Comparison of ENCODE assay signal across 15 cellular contexts in the genomic region with DNA sequence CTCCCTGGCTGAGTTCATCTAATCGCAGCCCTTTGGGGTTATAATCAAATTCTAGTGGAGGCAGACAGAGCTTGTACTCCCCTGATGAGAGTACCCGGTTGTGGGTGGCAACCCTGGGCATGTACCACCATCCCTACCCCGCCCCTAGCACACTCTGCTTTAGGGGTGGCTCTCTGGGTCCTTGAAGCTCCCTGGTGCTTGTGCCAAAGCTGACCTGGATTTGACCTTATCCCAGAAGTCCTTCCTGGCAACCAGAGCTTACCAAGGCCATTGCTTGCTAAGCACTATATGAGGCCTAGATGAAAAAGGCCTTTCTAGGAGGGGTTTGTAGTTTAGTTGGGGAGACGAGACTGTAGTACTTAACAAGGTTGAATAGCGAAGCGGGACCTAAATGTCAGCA.
DNase-seq lines count a peak whose midpoint lies in the region; ATAC-seq and TF ChIP-seq lines count a peak whose summit lies in the region.
"Had no signal": no experiment of that assay in that cellular context is flagged by ENCODE, and none has a peak within 500 bp of the region (broad histone marks: within the 10 kb centered on the region; RNA-seq: fewer than 3 reads in every experiment).

No MANE protein-coding gene starts in this region.

- H3K4me1 Mint-ChIP-seq in natural killer cell: peaks cover 80 to 85% of the 10 kb centered on the region in 2 donors
- H3K4me1 Mint-ChIP-seq in T-helper 2 cell treated with Interferon-gamma antibody and Interleukin-4, amounts not matched to agents 5 μg/mL and 100 μg/mL, for 36 hours (ENCODE audit: low read depth): no peaks in the 10 kb centered on the region

- no peak for ATAC-seq in natural killer cell
- no peak for ATAC-seq in SK-N-SH treated with all-trans-retinoic acid at 6 μM for 48 hours
- no peak for ATAC-seq in HG02884 (IDR thresholded peaks at IDR 0.05; ENCODE audit: unreplicated experiment)

- no peaks in the 10 kb centered on the region for H3K9me3 Mint-ChIP-seq in natural killer cell
- no peaks in the 10 kb centered on the region for H3K9me3 Mint-ChIP-seq in T-helper 2 cell treated with Interferon-gamma antibody and Interleukin-4, amounts not matched to agents 5 μg/mL and 100 μg/mL, for 36 hours
- H3K9me3 Mint-ChIP-seq: activated naive CD8-positive, alpha-beta T cell treated with anti-CD3 and anti-CD28 coated beads, Interleukin-2, amount 10 ng/mL, durations not matched to agents 7 days and 5 days; mesothelial cell of epicardium had no signal

- H3K27me3 Mint-ChIP-seq in natural killer cell (ENCODE audit: low read depth in 2 of 2): no peaks in the 10 kb centered on the region
- H3K27me3 Mint-ChIP-seq in T-helper 2 cell treated with Interferon-gamma antibody and Interleukin-4, amounts not matched to agents 5 μg/mL and 100 μg/mL, for 36 hours (ENCODE audit: low read depth): no peaks in the 10 kb centered on the region
- H3K27me3 Mint-ChIP-seq: activated naive CD8-positive, alpha-beta T cell treated with anti-CD3 and anti-CD28 coated beads, Interleukin-2, amount 10 ng/mL, durations not matched to agents 7 days and 5 days had no signal

- H3K4me3 Mint-ChIP-seq in natural killer cell: no peak overlapping the region
- H3K4me3 Mint-ChIP-seq in T-helper 2 cell treated with Interferon-gamma antibody and Interleukin-4, amounts not matched to agents 5 μg/mL and 100 μg/mL, for 36 hours: no peak overlapping the region
- H3K4me3 Mint-ChIP-seq: activated naive CD8-positive, alpha-beta T cell treated with anti-CD3 and anti-CD28 coated beads, Interleukin-2, amount 10 ng/mL, durations not matched to agents 7 days and 5 days; mesothelial cell of epicardium had no signal

- intact Hi-C loops in esophagus muscularis mucosa (cut with DNase I): no loop called here
- intact Hi-C loops in natural killer cell (cut with micrococcal nuclease): no loop called here

- 98% methylated on average over 5 of the region's 6 CpGs for WGBS in esophagus muscularis mucosa

- TF ChIP-seq EP300 in esophagus muscularis mucosa (IDR thresholded peaks at IDR 0.05): no peak

- H3K4me1 ChIP-seq in esophagus muscularis mucosa: peaks cover 32 to 47% (median 41%) of the 10 kb centered on the region in 4 donors

- no peak for TF ChIP-seq CTCF in WERI-Rb-1 (IDR thresholded peaks at IDR 0.05; ENCODE audit: low read depth, low read length)
- TF ChIP-seq CTCF in esophagus muscularis mucosa (IDR thresholded peaks at IDR 0.05): no peak
- no peak for TF ChIP-seq CTCF in natural killer cell (IDR thresholded peaks at IDR 0.05)

- no peaks in the 10 kb centered on the region for H3K27me3 ChIP-seq in WERI-Rb-1 (ENCODE audit: insufficient read depth, low read depth, severe bottlenecking)
- H3K27me3 ChIP-seq in esophagus muscularis mucosa: no peaks in the 10 kb centered on the region
- H3K27me3 ChIP-seq: MG63, SJSA1 had no signal

- TF ChIP-seq POLR2A in esophagus muscularis mucosa (IDR thresholded peaks at IDR 0.05; ENCODE audit: low read depth): no peak

- DNase-seq in WERI-Rb-1: no peak
- DNase-seq in esophagus muscularis mucosa (ENCODE audit: extremely low spot score): no peak
- no peak for DNase-seq in natural killer cell
- no peak for DNase-seq in SHP77 treated with DMSO at 0.1 percent for 48 hours (lab: John Stamatoyannopoulos, UW)
- no peak for DNase-seq in T-helper 2 cell treated with Interferon-gamma antibody and Interleukin-4, amounts not matched to agents 5 μg/mL and 100 μg/mL, for 36 hours (ENCODE audit: low spot score)
- DNase-seq: activated naive CD8-positive, alpha-beta T cell treated with anti-CD3 and anti-CD28 coated beads, Interleukin-2, amount 10 ng/mL, durations not matched to agents 7 days and 5 days; dermis blood vessel endothelial cell; stimulated activated CD4-positive, alpha-beta T cell treated with anti-CD3 and anti-CD28 coated beads, Interleukin-1b, Interleukin-23, amount 100 ng/mL, for 48 hours; stimulated activated CD8-positive, alpha-beta memory T cell treated with anti-CD3 and anti-CD28 coated beads, Interleukin-4, amount 100 ng/mL, for 48 hours had no signal

- H3K36me3 ChIP-seq in WERI-Rb-1: no peaks in the 10 kb centered on the region
- H3K36me3 ChIP-seq in esophagus muscularis mucosa: peaks cover 10 to 81% (median 56%) of the 10 kb centered on the region in 4 donors
- H3K36me3 ChIP-seq: MG63, SJSA1 had no signal

- H3K36me3 Mint-ChIP-seq in natural killer cell: peaks cover 17% of the 10 kb centered on the region
- peaks cover 23% of the 10 kb centered on the region for H3K36me3 Mint-ChIP-seq in T-helper 2 cell treated with Interferon-gamma antibody and Interleukin-4, amounts not matched to agents 5 μg/mL and 100 μg/mL, for 36 hours (ENCODE audit: low read depth)
- H3K36me3 Mint-ChIP-seq: mesothelial cell of epicardium had no signal

- H3K9me3 ChIP-seq in WERI-Rb-1 (ENCODE audit: severe bottlenecking) (no peaks in the 10 kb centered on the region), esophagus muscularis mucosa (no peaks in the 10 kb centered on the region)
- H3K9me3 ChIP-seq: MG63, SJSA1 had no signal

- H3K4me3 ChIP-seq in WERI-Rb-1 (ENCODE audit: low read depth, low read length) (no peak overlapping the region), esophagus muscularis mucosa (no peak overlapping the region)
- H3K4me3 ChIP-seq: MG63, SJSA1 had no signal

- H3K27ac Mint-ChIP-seq in natural killer cell: peak overlapping the region; percentile 92 to 98
- H3K27ac Mint-ChIP-seq in T-helper 2 cell treated with Interferon-gamma antibody and Interleukin-4, amounts not matched to agents 5 μg/mL and 100 μg/mL, for 36 hours: no peak overlapping the region
- H3K27ac Mint-ChIP-seq: activated naive CD8-positive, alpha-beta T cell treated with anti-CD3 and anti-CD28 coated beads, Interleukin-2, amount 10 ng/mL, durations not matched to agents 7 days and 5 days; mesothelial cell of epicardium had no signal

- H3K27ac ChIP-seq in WERI-Rb-1: peak overlapping the region; percentile 61
- peak overlapping the region; percentile 29 to 55 (median 45) for H3K27ac ChIP-seq in esophagus muscularis mucosa (replicated peaks in 1 of 4)
- H3K27ac ChIP-seq in temporal lobe (ENCODE audit: low read depth, low read length): peak overlapping the region; percentile 96
- H3K27ac ChIP-seq: SJSA1 had no signal

TF ChIP-seq in SK-N-SH treated with all-trans-retinoic acid at 6 μM for 48 hours, 23 proteins besides CTCF, POLR2A, EP300 and RAD21:
- no peak for TF ChIP-seq PPARA (CRISPR knock-in tag; IDR thresholded peaks at IDR 0.05; ENCODE audit: borderline replicate concordance)
- TF ChIP-seq, protein P1, sequence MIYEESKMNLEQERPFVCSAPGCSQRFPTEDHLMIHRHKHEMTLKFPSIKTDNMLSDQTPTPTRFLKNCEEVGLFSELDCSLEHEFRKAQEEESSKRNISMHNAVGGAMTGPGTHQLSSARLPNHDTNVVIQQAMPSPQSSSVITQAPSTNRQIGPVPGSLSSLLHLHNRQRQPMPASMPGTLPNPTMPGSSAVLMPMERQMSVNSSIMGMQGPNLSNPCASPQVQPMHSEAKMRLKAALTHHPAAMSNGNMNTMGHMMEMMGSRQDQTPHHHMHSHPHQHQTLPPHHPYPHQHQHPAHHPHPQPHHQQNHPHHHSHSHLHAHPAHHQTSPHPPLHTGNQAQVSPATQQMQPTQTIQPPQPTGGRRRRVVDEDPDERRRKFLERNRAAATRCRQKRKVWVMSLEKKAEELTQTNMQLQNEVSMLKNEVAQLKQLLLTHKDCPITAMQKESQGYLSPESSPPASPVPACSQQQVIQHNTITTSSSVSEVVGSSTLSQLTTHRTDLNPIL (CRISPR knock-in tag; IDR thresholded peaks at IDR 0.05; ENCODE audit: low read depth): no peak
- no peak for TF ChIP-seq ZNF8 (CRISPR knock-in tag; IDR thresholded peaks at IDR 0.05)
- no peak for TF ChIP-seq SNAI2 (CRISPR knock-in tag; IDR thresholded peaks at IDR 0.05)
- TF ChIP-seq ISL1 (CRISPR knock-in tag; IDR thresholded peaks at IDR 0.05): no peak
- no peak for TF ChIP-seq ARNTL (CRISPR knock-in tag; IDR thresholded peaks at IDR 0.05; ENCODE audit: borderline replicate concordance, low read depth)
- no peak for TF ChIP-seq TOX (CRISPR knock-in tag; IDR thresholded peaks at IDR 0.05; ENCODE audit: borderline replicate concordance)
- no peak for TF ChIP-seq ESRRG (CRISPR knock-in tag; IDR thresholded peaks at IDR 0.05)
- TF ChIP-seq ZFP3 (CRISPR knock-in tag; IDR thresholded peaks at IDR 0.05): no peak
- TF ChIP-seq ZFP30 (CRISPR knock-in tag; IDR thresholded peaks at IDR 0.05): no peak
- TF ChIP-seq ZNF565 (CRISPR knock-in tag; conservative IDR thresholded peaks at IDR 0.05; ENCODE audit: low read depth): no peak
- TF ChIP-seq ZC3H10 (CRISPR knock-in tag; IDR thresholded peaks at IDR 0.05): no peak
- TF ChIP-seq, protein P2, sequence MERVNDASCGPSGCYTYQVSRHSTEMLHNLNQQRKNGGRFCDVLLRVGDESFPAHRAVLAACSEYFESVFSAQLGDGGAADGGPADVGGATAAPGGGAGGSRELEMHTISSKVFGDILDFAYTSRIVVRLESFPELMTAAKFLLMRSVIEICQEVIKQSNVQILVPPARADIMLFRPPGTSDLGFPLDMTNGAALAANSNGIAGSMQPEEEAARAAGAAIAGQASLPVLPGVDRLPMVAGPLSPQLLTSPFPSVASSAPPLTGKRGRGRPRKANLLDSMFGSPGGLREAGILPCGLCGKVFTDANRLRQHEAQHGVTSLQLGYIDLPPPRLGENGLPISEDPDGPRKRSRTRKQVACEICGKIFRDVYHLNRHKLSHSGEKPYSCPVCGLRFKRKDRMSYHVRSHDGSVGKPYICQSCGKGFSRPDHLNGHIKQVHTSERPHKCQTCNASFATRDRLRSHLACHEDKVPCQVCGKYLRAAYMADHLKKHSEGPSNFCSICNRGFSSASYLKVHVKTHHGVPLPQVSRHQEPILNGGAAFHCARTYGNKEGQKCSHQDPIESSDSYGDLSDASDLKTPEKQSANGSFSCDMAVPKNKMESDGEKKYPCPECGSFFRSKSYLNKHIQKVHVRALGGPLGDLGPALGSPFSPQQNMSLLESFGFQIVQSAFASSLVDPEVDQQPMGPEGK (CRISPR knock-in tag; IDR thresholded peaks at IDR 0.05; ENCODE audit: borderline replicate concordance): no peak
- TF ChIP-seq, protein P3, sequence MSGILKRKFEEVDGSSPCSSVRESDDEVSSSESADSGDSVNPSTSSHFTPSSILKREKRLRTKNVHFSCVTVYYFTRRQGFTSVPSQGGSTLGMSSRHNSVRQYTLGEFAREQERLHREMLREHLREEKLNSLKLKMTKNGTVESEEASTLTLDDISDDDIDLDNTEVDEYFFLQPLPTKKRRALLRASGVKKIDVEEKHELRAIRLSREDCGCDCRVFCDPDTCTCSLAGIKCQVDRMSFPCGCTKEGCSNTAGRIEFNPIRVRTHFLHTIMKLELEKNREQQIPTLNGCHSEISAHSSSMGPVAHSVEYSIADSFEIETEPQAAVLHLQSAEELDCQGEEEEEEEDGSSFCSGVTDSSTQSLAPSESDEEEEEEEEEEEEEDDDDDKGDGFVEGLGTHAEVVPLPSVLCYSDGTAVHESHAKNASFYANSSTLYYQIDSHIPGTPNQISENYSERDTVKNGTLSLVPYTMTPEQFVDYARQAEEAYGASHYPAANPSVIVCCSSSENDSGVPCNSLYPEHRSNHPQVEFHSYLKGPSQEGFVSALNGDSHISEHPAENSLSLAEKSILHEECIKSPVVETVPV (CRISPR knock-in tag; IDR thresholded peaks at IDR 0.05): no peak
- TF ChIP-seq GLIS3 (CRISPR knock-in tag; IDR thresholded peaks at IDR 0.05): no peak

Comparison
In these comparisons a context has a peak if more than half of its experiments do, and no peak if none do; other contexts are left out.
1. H3K27ac ChIP-seq: peak in every context shown above with its lines; median percentile 96 in temporal lobe; 61 in WERI-Rb-1; 45 in esophagus muscularis mucosa.